1 cellular context compared by ENCODE assay signal in the genomic region with DNA sequence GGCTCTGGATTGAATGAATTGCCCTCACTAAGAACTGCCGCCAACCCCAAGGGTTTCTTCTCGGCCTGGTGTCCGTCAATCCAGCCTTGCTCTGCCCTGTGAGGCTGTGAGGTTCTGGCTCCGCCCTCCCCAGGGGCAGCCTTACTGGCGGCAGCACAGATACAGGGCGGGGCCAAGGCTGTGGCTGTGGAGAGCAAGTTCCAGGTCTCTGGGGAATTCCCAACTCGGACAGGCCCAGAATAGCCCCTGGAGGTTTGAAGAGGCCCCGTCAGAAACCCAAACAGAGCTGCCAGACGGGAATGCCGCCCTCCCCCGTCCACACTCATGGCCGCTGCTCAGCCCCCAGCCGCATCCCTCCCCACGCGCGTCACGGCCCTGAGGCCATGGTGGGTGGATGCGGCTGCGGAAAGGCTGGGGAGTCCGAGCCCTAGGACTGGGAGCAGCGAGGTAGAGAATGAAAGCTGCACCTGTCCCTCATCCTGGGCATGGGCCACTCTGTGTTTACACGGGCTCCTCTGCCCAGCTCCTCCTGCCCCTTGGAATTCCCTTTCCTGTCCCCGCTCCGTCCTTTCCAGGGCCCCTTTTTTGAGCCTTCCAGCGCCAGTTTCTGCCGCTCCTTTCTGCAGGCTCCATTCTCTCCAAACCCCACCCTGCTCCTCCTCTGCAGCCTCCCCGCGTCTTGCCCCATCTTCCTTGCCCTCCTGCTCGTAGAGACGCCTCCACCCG.
TF ChIP-seq lines count a peak whose summit lies in the region.

No MANE protein-coding gene starts in this region.

TF ChIP-seq in K562, 482 proteins besides CTCF, POLR2A, EP300 and RAD21 (continued from another document and continues in another):
- TF ChIP-seq, protein P1, sequence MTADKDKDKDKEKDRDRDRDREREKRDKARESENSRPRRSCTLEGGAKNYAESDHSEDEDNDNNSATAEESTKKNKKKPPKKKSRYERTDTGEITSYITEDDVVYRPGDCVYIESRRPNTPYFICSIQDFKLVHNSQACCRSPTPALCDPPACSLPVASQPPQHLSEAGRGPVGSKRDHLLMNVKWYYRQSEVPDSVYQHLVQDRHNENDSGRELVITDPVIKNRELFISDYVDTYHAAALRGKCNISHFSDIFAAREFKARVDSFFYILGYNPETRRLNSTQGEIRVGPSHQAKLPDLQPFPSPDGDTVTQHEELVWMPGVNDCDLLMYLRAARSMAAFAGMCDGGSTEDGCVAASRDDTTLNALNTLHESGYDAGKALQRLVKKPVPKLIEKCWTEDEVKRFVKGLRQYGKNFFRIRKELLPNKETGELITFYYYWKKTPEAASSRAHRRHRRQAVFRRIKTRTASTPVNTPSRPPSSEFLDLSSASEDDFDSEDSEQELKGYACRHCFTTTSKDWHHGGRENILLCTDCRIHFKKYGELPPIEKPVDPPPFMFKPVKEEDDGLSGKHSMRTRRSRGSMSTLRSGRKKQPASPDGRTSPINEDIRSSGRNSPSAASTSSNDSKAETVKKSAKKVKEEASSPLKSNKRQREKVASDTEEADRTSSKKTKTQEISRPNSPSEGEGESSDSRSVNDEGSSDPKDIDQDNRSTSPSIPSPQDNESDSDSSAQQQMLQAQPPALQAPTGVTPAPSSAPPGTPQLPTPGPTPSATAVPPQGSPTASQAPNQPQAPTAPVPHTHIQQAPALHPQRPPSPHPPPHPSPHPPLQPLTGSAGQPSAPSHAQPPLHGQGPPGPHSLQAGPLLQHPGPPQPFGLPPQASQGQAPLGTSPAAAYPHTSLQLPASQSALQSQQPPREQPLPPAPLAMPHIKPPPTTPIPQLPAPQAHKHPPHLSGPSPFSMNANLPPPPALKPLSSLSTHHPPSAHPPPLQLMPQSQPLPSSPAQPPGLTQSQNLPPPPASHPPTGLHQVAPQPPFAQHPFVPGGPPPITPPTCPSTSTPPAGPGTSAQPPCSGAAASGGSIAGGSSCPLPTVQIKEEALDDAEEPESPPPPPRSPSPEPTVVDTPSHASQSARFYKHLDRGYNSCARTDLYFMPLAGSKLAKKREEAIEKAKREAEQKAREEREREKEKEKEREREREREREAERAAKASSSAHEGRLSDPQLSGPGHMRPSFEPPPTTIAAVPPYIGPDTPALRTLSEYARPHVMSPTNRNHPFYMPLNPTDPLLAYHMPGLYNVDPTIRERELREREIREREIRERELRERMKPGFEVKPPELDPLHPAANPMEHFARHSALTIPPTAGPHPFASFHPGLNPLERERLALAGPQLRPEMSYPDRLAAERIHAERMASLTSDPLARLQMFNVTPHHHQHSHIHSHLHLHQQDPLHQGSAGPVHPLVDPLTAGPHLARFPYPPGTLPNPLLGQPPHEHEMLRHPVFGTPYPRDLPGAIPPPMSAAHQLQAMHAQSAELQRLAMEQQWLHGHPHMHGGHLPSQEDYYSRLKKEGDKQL (CRISPR knock-in tag; IDR thresholded peaks at IDR 0.05; ENCODE audit: borderline replicate concordance): no peak
- TF ChIP-seq ZKSCAN1 (IDR thresholded peaks at IDR 0.05; ENCODE audit: low read depth, low read length) (0 out of 2 replicates have a peak, but pooled peaks have one; percentile 18), CCNT2 (IDR thresholded peaks at IDR 0.05; ENCODE audit: borderline replicate concordance, extremely low read depth, insufficient read length, low read depth, low read length) (peak; percentile 76), SRSF9 (IDR thresholded peaks at IDR 0.05; ENCODE audit: borderline replicate concordance, low read depth, low read length) (no peak), ILF3 (IDR thresholded peaks at IDR 0.05; ENCODE audit: borderline replicate concordance) (peak; percentile 27; the same call in 1 of the 2 replicates), U2AF2 (optimal IDR thresholded peaks at IDR 0.05; ENCODE audit: low read depth, low read length) (no peak), FOXP1 (CRISPR knock-in tag; IDR thresholded peaks at IDR 0.05) (no peak), SP1 (CRISPR knock-in tag; IDR thresholded peaks at IDR 0.05) (peak; percentile 79), SIN3A (IDR thresholded peaks at IDR 0.05; ENCODE audit: borderline replicate concordance in 2 of 2, control insufficient read depth in 1 of 2, low read depth in 2 of 2, low read length in 2 of 2) (peak; percentile 69 to 73; a peak in 1 of 4 replicates), ZNF717 (CRISPR knock-in tag; IDR thresholded peaks at IDR 0.05) (0 out of 2 replicates have a peak, but pooled peaks have one; percentile 39), NRF1 (conservative IDR thresholded peaks at IDR 0.05 in 1 of 2, IDR thresholded peaks at IDR 0.05 in 1 of 2) (peak; percentile 50; a peak in 3 of 4 replicates), GABPA (tag; conservative IDR thresholded peaks at IDR 0.05; ENCODE audit: low read depth) (no peak), NFYB (IDR thresholded peaks at IDR 0.05; ENCODE audit: extremely low read depth, insufficient read length) (peak; percentile 27), MEF2D (tag; conservative IDR thresholded peaks at IDR 0.05; ENCODE audit: low read depth) (peak; percentile 47; the same call in 1 of the 2 replicates), SAFB (IDR thresholded peaks at IDR 0.05; ENCODE audit: borderline replicate concordance, low read depth, low read length) (peak; percentile 79), NELFE (IDR thresholded peaks at IDR 0.05; ENCODE audit: insufficient read depth, insufficient read length) (no peak), ZNF444 (CRISPR knock-in tag; IDR thresholded peaks at IDR 0.05) (no peak), YY1 (IDR thresholded peaks at IDR 0.05; ENCODE audit: borderline replicate concordance in 1 of 3, control insufficient read depth in 1 of 3, extremely low read depth in 1 of 3, insufficient read depth in 3 of 3, insufficient read length in 1 of 3, insufficient replicate concordance in 2 of 3, low read depth in 1 of 3, low read length in 2 of 3) (peak in 2 of 3 experiments; percentile 54 to 72), MAZ (CRISPR knock-in tag; conservative IDR thresholded peaks at IDR 0.05 in 1 of 2, IDR thresholded peaks at IDR 0.05 in 1 of 2) (peak in 1 of 2 experiments; percentile 40; a peak in 2 of 4 replicates), LARP7 (IDR thresholded peaks at IDR 0.05) (peak; percentile 65; the same call in 1 of the 2 replicates)
- TF ChIP-seq, protein P2, sequence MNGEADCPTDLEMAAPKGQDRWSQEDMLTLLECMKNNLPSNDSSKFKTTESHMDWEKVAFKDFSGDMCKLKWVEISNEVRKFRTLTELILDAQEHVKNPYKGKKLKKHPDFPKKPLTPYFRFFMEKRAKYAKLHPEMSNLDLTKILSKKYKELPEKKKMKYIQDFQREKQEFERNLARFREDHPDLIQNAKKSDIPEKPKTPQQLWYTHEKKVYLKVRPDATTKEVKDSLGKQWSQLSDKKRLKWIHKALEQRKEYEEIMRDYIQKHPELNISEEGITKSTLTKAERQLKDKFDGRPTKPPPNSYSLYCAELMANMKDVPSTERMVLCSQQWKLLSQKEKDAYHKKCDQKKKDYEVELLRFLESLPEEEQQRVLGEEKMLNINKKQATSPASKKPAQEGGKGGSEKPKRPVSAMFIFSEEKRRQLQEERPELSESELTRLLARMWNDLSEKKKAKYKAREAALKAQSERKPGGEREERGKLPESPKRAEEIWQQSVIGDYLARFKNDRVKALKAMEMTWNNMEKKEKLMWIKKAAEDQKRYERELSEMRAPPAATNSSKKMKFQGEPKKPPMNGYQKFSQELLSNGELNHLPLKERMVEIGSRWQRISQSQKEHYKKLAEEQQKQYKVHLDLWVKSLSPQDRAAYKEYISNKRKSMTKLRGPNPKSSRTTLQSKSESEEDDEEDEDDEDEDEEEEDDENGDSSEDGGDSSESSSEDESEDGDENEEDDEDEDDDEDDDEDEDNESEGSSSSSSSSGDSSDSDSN (IDR thresholded peaks at IDR 0.05; ENCODE audit: borderline replicate concordance in 1 of 2, low read depth in 2 of 2, low read length in 2 of 2): no peak
- TF ChIP-seq, protein P3, sequence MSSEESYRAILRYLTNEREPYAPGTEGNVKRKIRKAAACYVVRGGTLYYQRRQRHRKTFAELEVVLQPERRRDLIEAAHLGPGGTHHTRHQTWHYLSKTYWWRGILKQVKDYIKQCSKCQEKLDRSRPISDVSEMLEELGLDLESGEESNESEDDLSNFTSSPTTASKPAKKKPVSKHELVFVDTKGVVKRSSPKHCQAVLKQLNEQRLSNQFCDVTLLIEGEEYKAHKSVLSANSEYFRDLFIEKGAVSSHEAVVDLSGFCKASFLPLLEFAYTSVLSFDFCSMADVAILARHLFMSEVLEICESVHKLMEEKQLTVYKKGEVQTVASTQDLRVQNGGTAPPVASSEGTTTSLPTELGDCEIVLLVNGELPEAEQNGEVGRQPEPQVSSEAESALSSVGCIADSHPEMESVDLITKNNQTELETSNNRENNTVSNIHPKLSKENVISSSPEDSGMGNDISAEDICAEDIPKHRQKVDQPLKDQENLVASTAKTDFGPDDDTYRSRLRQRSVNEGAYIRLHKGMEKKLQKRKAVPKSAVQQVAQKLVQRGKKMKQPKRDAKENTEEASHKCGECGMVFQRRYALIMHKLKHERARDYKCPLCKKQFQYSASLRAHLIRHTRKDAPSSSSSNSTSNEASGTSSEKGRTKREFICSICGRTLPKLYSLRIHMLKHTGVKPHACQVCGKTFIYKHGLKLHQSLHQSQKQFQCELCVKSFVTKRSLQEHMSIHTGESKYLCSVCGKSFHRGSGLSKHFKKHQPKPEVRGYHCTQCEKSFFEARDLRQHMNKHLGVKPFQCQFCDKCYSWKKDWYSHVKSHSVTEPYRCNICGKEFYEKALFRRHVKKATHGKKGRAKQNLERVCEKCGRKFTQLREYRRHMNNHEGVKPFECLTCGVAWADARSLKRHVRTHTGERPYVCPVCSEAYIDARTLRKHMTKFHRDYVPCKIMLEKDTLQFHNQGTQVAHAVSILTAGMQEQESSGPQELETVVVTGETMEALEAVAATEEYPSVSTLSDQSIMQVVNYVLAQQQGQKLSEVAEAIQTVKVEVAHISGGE (CRISPR knock-in tag; IDR thresholded peaks at IDR 0.05): peak in 1 of 3 experiments; percentile 57; a peak in 1 of 6 replicates
- TF ChIP-seq, protein P4, sequence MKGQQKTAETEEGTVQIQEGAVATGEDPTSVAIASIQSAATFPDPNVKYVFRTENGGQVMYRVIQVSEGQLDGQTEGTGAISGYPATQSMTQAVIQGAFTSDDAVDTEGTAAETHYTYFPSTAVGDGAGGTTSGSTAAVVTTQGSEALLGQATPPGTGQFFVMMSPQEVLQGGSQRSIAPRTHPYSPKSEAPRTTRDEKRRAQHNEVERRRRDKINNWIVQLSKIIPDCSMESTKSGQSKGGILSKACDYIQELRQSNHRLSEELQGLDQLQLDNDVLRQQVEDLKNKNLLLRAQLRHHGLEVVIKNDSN (CRISPR knock-in tag; IDR thresholded peaks at IDR 0.05): no peak
- TF ChIP-seq, protein P5, sequence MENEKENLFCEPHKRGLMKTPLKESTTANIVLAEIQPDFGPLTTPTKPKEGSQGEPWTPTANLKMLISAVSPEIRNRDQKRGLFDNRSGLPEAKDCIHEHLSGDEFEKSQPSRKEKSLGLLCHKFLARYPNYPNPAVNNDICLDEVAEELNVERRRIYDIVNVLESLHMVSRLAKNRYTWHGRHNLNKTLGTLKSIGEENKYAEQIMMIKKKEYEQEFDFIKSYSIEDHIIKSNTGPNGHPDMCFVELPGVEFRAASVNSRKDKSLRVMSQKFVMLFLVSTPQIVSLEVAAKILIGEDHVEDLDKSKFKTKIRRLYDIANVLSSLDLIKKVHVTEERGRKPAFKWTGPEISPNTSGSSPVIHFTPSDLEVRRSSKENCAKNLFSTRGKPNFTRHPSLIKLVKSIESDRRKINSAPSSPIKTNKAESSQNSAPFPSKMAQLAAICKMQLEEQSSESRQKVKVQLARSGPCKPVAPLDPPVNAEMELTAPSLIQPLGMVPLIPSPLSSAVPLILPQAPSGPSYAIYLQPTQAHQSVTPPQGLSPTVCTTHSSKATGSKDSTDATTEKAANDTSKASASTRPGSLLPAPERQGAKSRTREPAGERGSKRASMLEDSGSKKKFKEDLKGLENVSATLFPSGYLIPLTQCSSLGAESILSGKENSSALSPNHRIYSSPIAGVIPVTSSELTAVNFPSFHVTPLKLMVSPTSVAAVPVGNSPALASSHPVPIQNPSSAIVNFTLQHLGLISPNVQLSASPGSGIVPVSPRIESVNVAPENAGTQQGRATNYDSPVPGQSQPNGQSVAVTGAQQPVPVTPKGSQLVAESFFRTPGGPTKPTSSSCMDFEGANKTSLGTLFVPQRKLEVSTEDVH (IDR thresholded peaks at IDR 0.05; ENCODE audit: low read depth, partially characterized antibody): peak; percentile 57
- TF ChIP-seq, protein P6, sequence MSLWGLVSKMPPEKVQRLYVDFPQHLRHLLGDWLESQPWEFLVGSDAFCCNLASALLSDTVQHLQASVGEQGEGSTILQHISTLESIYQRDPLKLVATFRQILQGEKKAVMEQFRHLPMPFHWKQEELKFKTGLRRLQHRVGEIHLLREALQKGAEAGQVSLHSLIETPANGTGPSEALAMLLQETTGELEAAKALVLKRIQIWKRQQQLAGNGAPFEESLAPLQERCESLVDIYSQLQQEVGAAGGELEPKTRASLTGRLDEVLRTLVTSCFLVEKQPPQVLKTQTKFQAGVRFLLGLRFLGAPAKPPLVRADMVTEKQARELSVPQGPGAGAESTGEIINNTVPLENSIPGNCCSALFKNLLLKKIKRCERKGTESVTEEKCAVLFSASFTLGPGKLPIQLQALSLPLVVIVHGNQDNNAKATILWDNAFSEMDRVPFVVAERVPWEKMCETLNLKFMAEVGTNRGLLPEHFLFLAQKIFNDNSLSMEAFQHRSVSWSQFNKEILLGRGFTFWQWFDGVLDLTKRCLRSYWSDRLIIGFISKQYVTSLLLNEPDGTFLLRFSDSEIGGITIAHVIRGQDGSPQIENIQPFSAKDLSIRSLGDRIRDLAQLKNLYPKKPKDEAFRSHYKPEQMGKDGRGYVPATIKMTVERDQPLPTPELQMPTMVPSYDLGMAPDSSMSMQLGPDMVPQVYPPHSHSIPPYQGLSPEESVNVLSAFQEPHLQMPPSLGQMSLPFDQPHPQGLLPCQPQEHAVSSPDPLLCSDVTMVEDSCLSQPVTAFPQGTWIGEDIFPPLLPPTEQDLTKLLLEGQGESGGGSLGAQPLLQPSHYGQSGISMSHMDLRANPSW (CRISPR knock-in tag; IDR thresholded peaks at IDR 0.05): no peak
- TF ChIP-seq, protein P7, sequence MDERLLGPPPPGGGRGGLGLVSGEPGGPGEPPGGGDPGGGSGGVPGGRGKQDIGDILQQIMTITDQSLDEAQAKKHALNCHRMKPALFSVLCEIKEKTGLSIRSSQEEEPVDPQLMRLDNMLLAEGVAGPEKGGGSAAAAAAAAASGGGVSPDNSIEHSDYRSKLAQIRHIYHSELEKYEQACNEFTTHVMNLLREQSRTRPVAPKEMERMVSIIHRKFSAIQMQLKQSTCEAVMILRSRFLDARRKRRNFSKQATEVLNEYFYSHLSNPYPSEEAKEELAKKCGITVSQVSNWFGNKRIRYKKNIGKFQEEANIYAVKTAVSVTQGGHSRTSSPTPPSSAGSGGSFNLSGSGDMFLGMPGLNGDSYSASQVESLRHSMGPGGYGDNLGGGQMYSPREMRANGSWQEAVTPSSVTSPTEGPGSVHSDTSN (CRISPR knock-in tag; IDR thresholded peaks at IDR 0.05; ENCODE audit: low read depth): no peak
- TF ChIP-seq, protein P7 (tag; conservative IDR thresholded peaks at IDR 0.05; ENCODE audit: low read depth): peak; percentile 71
